Comparison of ENCODE assay signal across 9 cellular contexts in the genomic region with DNA sequence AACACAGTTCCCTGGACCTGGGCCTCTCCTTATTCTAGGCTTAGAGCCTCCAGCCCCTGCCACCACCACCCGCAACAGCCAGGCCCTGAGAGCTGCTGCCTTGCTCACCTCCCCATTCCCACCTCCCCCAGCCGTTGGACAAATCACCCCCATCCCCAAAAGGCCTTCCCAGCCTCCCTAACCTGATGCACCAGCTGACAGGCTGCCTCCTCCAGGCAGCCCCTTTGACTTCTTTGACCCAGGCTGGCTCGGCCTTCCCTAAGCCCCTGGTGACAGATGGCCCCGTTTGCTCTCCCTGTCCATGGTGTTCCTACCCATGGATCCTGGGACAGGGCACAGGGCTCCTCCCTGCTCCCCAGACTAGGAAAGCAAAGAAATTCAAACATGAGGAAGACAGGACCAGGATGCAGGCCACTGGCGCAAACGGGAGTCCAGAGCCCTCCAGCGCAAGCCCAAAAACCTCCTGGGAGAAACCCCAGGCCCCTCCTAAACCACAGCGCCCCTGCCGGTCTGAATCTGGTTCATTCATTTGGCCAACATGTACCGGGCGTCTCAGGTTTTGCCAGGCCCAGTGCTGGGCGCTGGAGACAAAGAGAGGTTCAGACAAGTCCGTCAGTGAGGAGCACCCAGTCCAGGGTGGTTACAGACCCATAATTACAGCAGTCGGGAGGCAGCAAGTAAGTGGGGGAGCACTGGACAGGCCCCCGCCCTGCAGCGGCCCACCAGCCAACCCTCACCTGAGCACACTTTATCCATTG. TPM values are rescaled to one million over a fixed set of nuclear protein-coding genes. Genes with fewer than 3 reads are reported as not detected.
DNase-seq lines count a peak whose midpoint lies in the region; ATAC-seq, FAIRE-seq and TF ChIP-seq lines count a peak whose summit lies in the region.
"Had no signal": no experiment of that assay in that cellular context is flagged by ENCODE, and none has a peak within 500 bp of the region (broad histone marks: within the 10 kb centered on the region; RNA-seq: fewer than 3 reads in every experiment).

No MANE protein-coding gene starts in this region.

- peak overlapping the region; percentile 18 for H3K27ac Mint-ChIP-seq in astrocyte (ENCODE audit: unreplicated experiment)

- H3K9me3 ChIP-seq in HAP-1 (no peaks in the 10 kb centered on the region), astrocyte (ENCODE audit: insufficient read depth, low read depth, low read length) (no peaks in the 10 kb centered on the region), mucosa of stomach (ENCODE audit: control insufficient read depth, low read length) (no peaks in the 10 kb centered on the region)

- ATAC-seq in activated CD4-positive, CD25-positive, alpha-beta regulatory T cell treated with anti-CD3 and anti-CD28 coated beads, Interleukin-2, amount 50 U/mL, for 24 hours: no peak
- ATAC-seq in GM19395 (IDR thresholded peaks at IDR 0.05; ENCODE audit: unreplicated experiment): no peak

- no peak for FAIRE-seq in astrocyte (lab: Jason Lieb, UNC)

- no peaks in the 10 kb centered on the region for H3K27me3 Mint-ChIP-seq in astrocyte (ENCODE audit: low read depth, unreplicated experiment)

- H3K4me1 ChIP-seq in HAP-1 (peaks cover 20% of the 10 kb centered on the region), astrocyte (ENCODE audit: insufficient read depth, low read length) (peaks cover 17% of the 10 kb centered on the region), mucosa of stomach (ENCODE audit: control insufficient read depth, insufficient read depth, low read length) (peaks cover 59% of the 10 kb centered on the region)

- H3K27ac ChIP-seq in 22Rv1 (peak overlapping the region; percentile 98), astrocyte (ENCODE audit: low read depth, low read length) (no peak overlapping the region)

- peaks cover 42% of the 10 kb centered on the region for H3K36me3 ChIP-seq in HAP-1 (replicated peaks)
- no peaks in the 10 kb centered on the region for H3K36me3 ChIP-seq in astrocyte (ENCODE audit: insufficient read depth, low read length)
- H3K36me3 ChIP-seq in mucosa of stomach (ENCODE audit: control insufficient read depth, insufficient read depth, low read length): peaks cover 6% of the 10 kb centered on the region

- H3K4me1 Mint-ChIP-seq in astrocyte (ENCODE audit: low read depth, unreplicated experiment): peaks cover 17% of the 10 kb centered on the region

- H3K4me3 Mint-ChIP-seq in astrocyte (ENCODE audit: unreplicated experiment): peak overlapping the region; percentile 95

- H3K79me2 ChIP-seq in astrocyte (ENCODE audit: insufficient read depth, low read length): peaks cover 70% of the 10 kb centered on the region

- H3K9me3 Mint-ChIP-seq in astrocyte (ENCODE audit: unreplicated experiment): no peaks in the 10 kb centered on the region

- H3K4me3 ChIP-seq in HAP-1: peak overlapping the region; percentile 60; the same call in 1 of the 2 replicates
- peak overlapping the region; percentile 87 for H3K4me3 ChIP-seq in astrocyte (ENCODE audit: insufficient read depth, low read depth, low read length)
- no peak overlapping the region for H3K4me3 ChIP-seq in mucosa of stomach (ENCODE audit: low read length)

- DNase-seq in HAP-1 (ENCODE audit: low spot score in 2 of 2) (peak in 1 of 2 experiments; percentile 37), astrocyte (ENCODE audit: low read depth) (no peak), AG08396 (ENCODE audit: low spot score) (no peak), UCSD-AML1 (lab: John Stamatoyannopoulos, UW; ENCODE audit: unreplicated experiment) (no peak)
- DNase-seq: activated gamma-delta T cell had no signal

- in situ Hi-C loops in HAP-1 (cut with MboI; ENCODE audit: low sequenced_read_pairs): no loop called here

- peaks cover 5% of the 10 kb centered on the region for H3K36me3 Mint-ChIP-seq in astrocyte (ENCODE audit: low read depth, unreplicated experiment)

- TF ChIP-seq CTCF in 22Rv1 (IDR thresholded peaks at IDR 0.05) (no peak), astrocyte (IDR thresholded peaks at IDR 0.05; ENCODE audit: insufficient read depth, low read depth, low read length) (no peak)

- H3K27me3 ChIP-seq in HAP-1 (ENCODE audit: low read depth) (no peaks in the 10 kb centered on the region), astrocyte (ENCODE audit: insufficient read depth, low read length) (peaks cover 2% of the 10 kb centered on the region), mucosa of stomach (ENCODE audit: control insufficient read depth, insufficient read depth, low read length) (no peaks in the 10 kb centered on the region)

- H3K4me2 ChIP-seq in astrocyte (ENCODE audit: low read length): peak overlapping the region; percentile 98

- H2AFZ ChIP-seq in astrocyte (ENCODE audit: low read depth, low read length): no peak overlapping the region

- peaks cover 67% of the 10 kb centered on the region for H4K20me1 ChIP-seq in astrocyte (ENCODE audit: insufficient read depth, low read length)

- H3K9ac ChIP-seq in astrocyte (ENCODE audit: low read length) (peak overlapping the region; percentile 89), mucosa of stomach (ENCODE audit: low read length) (peak overlapping the region; percentile 80)

RNA-seq across cellular contexts. Expression of a gene that starts 2.4 kb away (rescaled TPM):
- total RNA-seq in astrocyte: 148 and 155 TPM in 2 replicates

RNA-seq across cellular contexts. Expression of a gene that starts 7.8 kb away (rescaled TPM):
- total RNA-seq in astrocyte: 6.6 and 6.9 TPM in 2 replicates

RNA-seq across cellular contexts. Expression of a gene that starts 40.2 kb away (rescaled TPM):
- total RNA-seq in astrocyte: 46.4 and 51.0 TPM in 2 replicates
